In the genomic region with DNA sequence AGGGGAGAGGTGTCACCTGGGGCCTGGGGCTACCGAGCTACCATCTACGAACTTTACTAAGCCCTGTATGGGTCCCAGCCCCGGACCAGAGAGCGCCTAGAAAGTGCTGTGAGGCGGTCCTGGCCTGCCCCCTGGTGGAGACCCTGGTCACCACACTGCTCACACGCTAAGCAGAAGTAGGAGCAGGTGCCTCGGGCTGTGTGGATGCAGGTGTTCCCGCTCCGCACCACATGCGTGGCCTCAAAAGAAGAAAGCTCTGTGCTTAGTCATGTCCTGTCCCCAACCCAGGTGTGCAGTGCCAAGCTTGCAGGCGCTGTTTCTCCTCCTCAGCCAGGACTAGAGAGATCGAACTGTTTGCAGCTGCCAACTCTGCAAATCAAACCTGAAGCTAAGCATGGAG, we compare ENCODE assay signal across 8 cellular contexts. TPM values are rescaled to one million over a fixed set of nuclear protein-coding genes. Genes with fewer than 3 reads are reported as not detected.
DNase-seq lines count a peak whose midpoint lies in the region; ATAC-seq and TF ChIP-seq lines count a peak whose summit lies in the region.
"Not testable (repeated sequence)": the region's sequence is repeated elsewhere in the genome, so short reads cannot be mapped to it uniquely, and the experiment has no call there.

No MANE protein-coding gene starts in this region.

- H2AFZ ChIP-seq in DND-41 (ENCODE audit: low read depth, low read length); MM.1S (ENCODE audit: low read length): not testable (repeated sequence)

- not testable (repeated sequence) for H3K79me2 ChIP-seq in DND-41 (ENCODE audit: insufficient read depth, low read length)
- peaks cover 27% of the 10 kb centered on the region for H3K79me2 ChIP-seq in MM.1S (ENCODE audit: low read length)

- WGBS in psoas muscle, 3 donors = 47 to 50% (median 49%) methylated on average over 12 of the region's 12 CpGs

- not testable (repeated sequence) for H3K36me3 ChIP-seq in DND-41 (ENCODE audit: insufficient read depth, low read length); MM.1S (replicated peaks; ENCODE audit: insufficient read depth, low read length); psoas muscle (ENCODE audit: insufficient read depth in 1 of 2, low read depth in 1 of 2); uterus

- H3K4me1 ChIP-seq in DND-41 (ENCODE audit: insufficient read depth, low read length); psoas muscle; uterus: not testable (repeated sequence)
- peaks cover 39% of the 10 kb centered on the region for H3K4me1 ChIP-seq in MM.1S (ENCODE audit: low read length)

- ATAC-seq in DND-41 (ENCODE audit: insufficient read depth, low read depth) = peak; percentile 53; the same call in 2 of the 3 replicates
- not testable (repeated sequence) for ATAC-seq in psoas muscle

- TF ChIP-seq POLR2A in uterus (IDR thresholded peaks at IDR 0.05) = not testable (repeated sequence)

- H3K9me3 ChIP-seq in DND-41 (ENCODE audit: insufficient read depth, low read length, severe bottlenecking); MM.1S (replicated peaks; ENCODE audit: insufficient read depth, low read length); psoas muscle; uterus: not testable (repeated sequence)

- DNase-seq in DND-41 (peak; percentile 66), MM.1S (peak; percentile 95), SHP77 treated with DMSO at 0.1 percent for 48 hours (lab: John Stamatoyannopoulos, UW) (peak; percentile 53), activated T-cell treated with anti-CD3 and anti-CD28 coated beads for 48 hours (ENCODE audit: low read depth) (peak; percentile 31), islet precursor cell (peak; percentile 78)
- not testable (repeated sequence) for DNase-seq in choroid plexus epithelial cell (ENCODE audit: low read depth); psoas muscle; uterus

- intact Hi-C loops in psoas muscle (cut with DNase I); uterus (cut with DNase I; ENCODE audit: low total_unique reads): not testable (repeated sequence)

- not testable (repeated sequence) for H3K9me2 ChIP-seq in MM.1S (replicated peaks; ENCODE audit: insufficient read depth, low read length)

- H3K27ac ChIP-seq in DND-41 (ENCODE audit: low read length); psoas muscle; uterus: not testable (repeated sequence)
- H3K27ac ChIP-seq in MM.1S (ENCODE audit: low read length) = peak overlapping the region; percentile 96

- H3K4me3 ChIP-seq in DND-41 (ENCODE audit: low read depth in 1 of 2, low read length in 2 of 2); MM.1S (ENCODE audit: low read length); choroid plexus epithelial cell (ENCODE audit: low read depth, low read length); psoas muscle; uterus: not testable (repeated sequence)

- H3K4me2 ChIP-seq in DND-41 (ENCODE audit: insufficient read depth, low read length); MM.1S (ENCODE audit: low read depth, low read length): not testable (repeated sequence)

- H3K27me3 ChIP-seq in DND-41 (ENCODE audit: insufficient read depth, low read length, poor library complexity); MM.1S (replicated peaks; ENCODE audit: insufficient read depth, low read length); uterus: not testable (repeated sequence)
- peaks cover 0 to 13% (median 2%) of the 10 kb centered on the region in 3 donors for H3K27me3 ChIP-seq in psoas muscle (ENCODE audit: insufficient read depth in 3 of 3, low read length in 2 of 3)

- H3F3A ChIP-seq in MM.1S (ENCODE audit: insufficient read depth, low read length) = peaks cover 37% of the 10 kb centered on the region

- not testable (repeated sequence) for H3K9ac ChIP-seq in DND-41 (ENCODE audit: low read depth, low read length)
- H3K9ac ChIP-seq in MM.1S (ENCODE audit: low read length) = peak overlapping the region; percentile 58; the same call in 1 of the 2 replicates

- not testable (repeated sequence) for H4K20me1 ChIP-seq in DND-41 (ENCODE audit: insufficient read depth, low read length); MM.1S (ENCODE audit: insufficient read depth, low read length)

- peak; percentile 65 for TF ChIP-seq CTCF in DND-41 (IDR thresholded peaks at IDR 0.05; ENCODE audit: borderline replicate concordance, extremely low read depth, low read length, poor library complexity, severe bottlenecking)
- peak; percentile 52 for TF ChIP-seq CTCF in MM.1S (IDR thresholded peaks at IDR 0.05; ENCODE audit: low read length)
- TF ChIP-seq CTCF in choroid plexus epithelial cell (conservative IDR thresholded peaks at IDR 0.05; ENCODE audit: low read depth, low read length) = peak; percentile 59
- peak; percentile 38 for TF ChIP-seq CTCF in psoas muscle (IDR thresholded peaks at IDR 0.05)
- TF ChIP-seq CTCF in uterus (IDR thresholded peaks at IDR 0.05) = peak; percentile 17 to 33 (median 30)

RNA-seq across cellular contexts. Expression of gene UNC93B1, which starts 10.1 kb away (rescaled TPM):
- total RNA-seq in psoas muscle = 1 to 10 TPM; 3.8 to 5.2 (median 4.8) TPM
- 1 to 10 TPM; 1.9 to 5.9 (median 4.0) TPM for polyA plus RNA-seq in psoas muscle
- total RNA-seq in uterus = 10 to 100 TPM in 3 of 4 donors, 1 to 10 TPM in 1; 4.1 to 24.3 (median 13.2) TPM

RNA-seq across cellular contexts. Expression of gene ALDH3B1, which starts 16.3 kb away (rescaled TPM):
- 1 to 10 TPM; 1.7 to 3.3 (median 2.2) TPM for total RNA-seq in psoas muscle
- 1 to 10 TPM in 2 of 3 donors, under 1 TPM in 1; 0.83 to 1.8 (median 1.4) TPM for polyA plus RNA-seq in psoas muscle
- total RNA-seq in uterus = 1 to 10 TPM; 2.3 to 5.7 (median 4.0) TPM

RNA-seq across cellular contexts. Expression of gene NDUFS8, which starts 36.7 kb away (rescaled TPM):
- total RNA-seq in psoas muscle (100 to 1,000 TPM; 204 to 328 (median 241) TPM), uterus (100 to 1,000 TPM in 2 of 4 donors, 10 to 100 TPM in 2; 53.4 to 291 (median 139) TPM)
- polyA plus RNA-seq in psoas muscle = 100 to 1,000 TPM; 193 to 390 (median 328) TPM

RNA-seq across cellular contexts. Expression of gene TCIRG1, which starts 45.0 kb away (rescaled TPM):
- 10 to 100 TPM; 11.4 to 14.6 (median 12.7) TPM for total RNA-seq in psoas muscle
- 10 to 100 TPM; 10.9 to 20.1 (median 11.8) TPM for polyA plus RNA-seq in psoas muscle
- 100 to 1,000 TPM in 2 of 4 donors, 10 to 100 TPM in 2; 62.1 to 162 (median 115) TPM for total RNA-seq in uterus
